ENCODE assay signal across 22 cellular contexts in the genomic region with DNA sequence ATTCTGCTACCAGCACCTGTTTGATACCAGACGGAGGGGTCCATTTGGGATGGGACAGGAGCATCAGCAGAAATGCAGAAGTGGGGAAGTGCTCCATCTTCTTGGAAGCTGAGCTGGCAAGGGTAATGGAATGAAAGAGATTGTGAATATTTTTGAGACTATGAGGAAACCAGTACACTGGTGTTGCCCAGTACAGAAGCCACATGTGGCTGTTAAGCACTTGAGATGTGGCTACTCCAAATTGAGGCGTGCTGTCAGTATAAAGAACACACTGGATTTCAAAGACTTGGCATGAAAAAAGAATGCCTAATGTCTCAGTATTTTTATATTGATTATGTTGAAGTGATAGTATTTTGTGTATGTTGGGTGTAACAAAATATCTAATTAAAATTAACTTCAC.
"Had no signal": no experiment of that assay in that cellular context is flagged by ENCODE, and none has a peak within 500 bp of the region (broad histone marks: within the 10 kb centered on the region; RNA-seq: fewer than 3 reads in every experiment).

No MANE protein-coding gene starts in this region.

- H3K79me2 ChIP-seq: parathyroid adenoma had no signal

- H3K27ac Mint-ChIP-seq: stimulated activated naive B cell treated with anti-CD40 and anti-IgM and Interleukin-4, amounts not matched to agents 10 μg/mL and 1 μg/mL and 100 μg/mL, for 72 hours had no signal

- DNase-seq: caudate nucleus; colonic mucosa; dermis blood vessel endothelial cell; gastrocnemius medialis; glutamatergic neuron; immature natural killer cell; left cardiac atrium; mucosa of descending colon; natural killer cell; occipital lobe; retina; sigmoid colon; stimulated activated CD4-positive, alpha-beta T cell treated with anti-CD3 and anti-CD28 coated beads, Interleukin-2, amount 100 ng/mL, for 24 hours; stimulated activated CD4-positive, alpha-beta T cell treated with anti-CD3 and anti-CD28 coated beads, Interleukin-4, amount 100 ng/mL, for 4 hours; stimulated activated naive B cell treated with anti-CD40 and anti-IgM and Interleukin-4, amounts not matched to agents 10 μg/mL and 1 μg/mL and 100 μg/mL, for 72 hours; stimulated activated naive CD8-positive, alpha-beta T cell treated with anti-CD3 and anti-CD28 coated beads, Interleukin-15, amount 100 ng/mL, for 72 hours; testis; upper lobe of right lung had no signal

- H3K27me3 Mint-ChIP-seq: stimulated activated naive B cell treated with anti-CD40 and anti-IgM and Interleukin-4, amounts not matched to agents 10 μg/mL and 1 μg/mL and 100 μg/mL, for 72 hours; stimulated activated naive CD8-positive, alpha-beta T cell treated with anti-CD3 and anti-CD28 coated beads, Interleukin-15, amount 100 ng/mL, for 72 hours had no signal

- H3K4me3 ChIP-seq: colonic mucosa, gastrocnemius medialis, mucosa of descending colon, prostate gland, sigmoid colon, skin epidermis, testis, tibial nerve, upper lobe of right lung had no signal

- H3K36me3 ChIP-seq: colonic mucosa had no signal

- H3K4me1 ChIP-seq: colonic mucosa had no signal

- ATAC-seq: natural killer cell; stimulated activated naive B cell treated with anti-CD40 and anti-IgM and Interleukin-4, amounts not matched to agents 10 μg/mL and 1 μg/mL and 100 μg/mL, for 72 hours; stimulated activated naive CD8-positive, alpha-beta T cell treated with anti-CD3 and anti-CD28 coated beads, Interleukin-15, amount 100 ng/mL, for 72 hours had no signal

- H3K4me3 Mint-ChIP-seq: immature natural killer cell; natural killer cell; stimulated activated naive B cell treated with anti-CD40 and anti-IgM and Interleukin-4, amounts not matched to agents 10 μg/mL and 1 μg/mL and 100 μg/mL, for 72 hours; stimulated activated naive CD8-positive, alpha-beta T cell treated with anti-CD3 and anti-CD28 coated beads, Interleukin-15, amount 100 ng/mL, for 72 hours had no signal

- H3K9me3 ChIP-seq: colonic mucosa, gastrocnemius medialis, mucosa of descending colon, prostate gland, sigmoid colon, testis, tibial nerve, upper lobe of right lung had no signal

- H3K9ac ChIP-seq: parathyroid adenoma had no signal

- H3K9me3 Mint-ChIP-seq: immature natural killer cell; natural killer cell; stimulated activated naive B cell treated with anti-CD40 and anti-IgM and Interleukin-4, amounts not matched to agents 10 μg/mL and 1 μg/mL and 100 μg/mL, for 72 hours; stimulated activated naive CD8-positive, alpha-beta T cell treated with anti-CD3 and anti-CD28 coated beads, Interleukin-15, amount 100 ng/mL, for 72 hours had no signal

- H3K27ac ChIP-seq: parathyroid adenoma, prostate gland, testis, upper lobe of right lung had no signal

- H3K4me1 Mint-ChIP-seq: stimulated activated naive B cell treated with anti-CD40 and anti-IgM and Interleukin-4, amounts not matched to agents 10 μg/mL and 1 μg/mL and 100 μg/mL, for 72 hours; stimulated activated naive CD8-positive, alpha-beta T cell treated with anti-CD3 and anti-CD28 coated beads, Interleukin-15, amount 100 ng/mL, for 72 hours had no signal

- H3K27me3 ChIP-seq: colonic mucosa, gastrocnemius medialis, sigmoid colon, testis, tibial nerve, upper lobe of right lung had no signal

- H2AFZ ChIP-seq: parathyroid adenoma had no signal
